ENCODE assay signal across 18 cellular contexts in genomic region chr21:41161428-41161827, GRCh38. TPM values are rescaled to one million over a fixed set of nuclear protein-coding genes. Genes with fewer than 3 reads are reported as not detected.
DNase-seq lines count a peak whose midpoint lies in the region; ATAC-seq and TF ChIP-seq lines count a peak whose summit lies in the region.
"Had no signal": no experiment of that assay in that cellular context is flagged by ENCODE, and none has a peak within 500 bp of the region (broad histone marks: within the 10 kb centered on the region; RNA-seq: fewer than 3 reads in every experiment).

No MANE protein-coding gene starts in this region.

- no peaks in the 10 kb centered on the region for H3K36me3 ChIP-seq in lower lobe of right lung
- H3K36me3 ChIP-seq: BE2C, BLaER1 had no signal

- TF ChIP-seq CTCF in lower lobe of right lung (IDR thresholded peaks at IDR 0.05) (no peak), neural crest cell (conservative IDR thresholded peaks at IDR 0.05) (no peak), MCF 10A (IDR thresholded peaks at IDR 0.05; ENCODE audit: unreplicated experiment) (no peak)

- intact Hi-C loops in lower lobe of right lung (cut with DNase I) (no loop called here), MCF 10A (cut with micrococcal nuclease) (loop anchor here (10.0 kb wide), 2 partner anchors 123 to 603 kb away; partner anchors contain the start of gene RIPK4)
- intact Hi-C loops in activated T-helper 2 cell treated with anti-CD3 and anti-CD28 coated beads, Interferon-gamma antibody, Interleukin-2, Interleukin-4, amounts not matched to agents 10 μg/mL and 5 μg/mL and 100 μg/mL, durations not matched to agents 14 hours and 24 hours and 36 hours (cut with micrococcal nuclease): no loop called here

- no peaks in the 10 kb centered on the region for H3K9me3 ChIP-seq in lower lobe of right lung
- H3K9me3 ChIP-seq: BE2C, Caco-2 had no signal

- no peak overlapping the region for H3K27ac ChIP-seq in lower lobe of right lung
- H3K27ac ChIP-seq: BLaER1 had no signal

- BruUV-seq in MCF 10A (replicated peaks; lab: Mats Ljungman, UMichigan): no TSS peak

- CTCF ChIA-PET in MCF 10A (lab: Yijun Ruan, JAX): no interaction called here

- no peak for ATAC-seq in lower lobe of right lung

- H3K36me3 Mint-ChIP-seq in neural crest cell (ENCODE audit: low read depth) (peaks cover 9% of the 10 kb centered on the region), MCF 10A (ENCODE audit: insufficient read depth, unreplicated experiment) (no peaks in the 10 kb centered on the region)
- H3K36me3 Mint-ChIP-seq in activated T-helper 2 cell treated with anti-CD3 and anti-CD28 coated beads, Interferon-gamma antibody, Interleukin-2, Interleukin-4, amounts not matched to agents 10 μg/mL and 5 μg/mL and 100 μg/mL, durations not matched to agents 14 hours and 24 hours and 36 hours (ENCODE audit: low read depth): no peaks in the 10 kb centered on the region
- H3K36me3 Mint-ChIP-seq: CD14-positive monocyte; CD4-positive, alpha-beta memory T cell; CD4-positive, CD25-positive, alpha-beta regulatory T cell; CD8-positive, alpha-beta memory T cell had no signal

- POLR2A ChIA-PET in MCF 10A (lab: Yijun Ruan, JAX): no interaction called here

- H3K4me1 Mint-ChIP-seq in neural crest cell (peaks cover 18% of the 10 kb centered on the region), MCF 10A (ENCODE audit: insufficient read depth, unreplicated experiment) (peaks cover 15% of the 10 kb centered on the region)
- no peaks in the 10 kb centered on the region for H3K4me1 Mint-ChIP-seq in activated T-helper 2 cell treated with anti-CD3 and anti-CD28 coated beads, Interferon-gamma antibody, Interleukin-2, Interleukin-4, amounts not matched to agents 10 μg/mL and 5 μg/mL and 100 μg/mL, durations not matched to agents 14 hours and 24 hours and 36 hours (ENCODE audit: low read depth)
- H3K4me1 Mint-ChIP-seq: CD14-positive monocyte had no signal

- H3K4me1 ChIP-seq in lower lobe of right lung: no peaks in the 10 kb centered on the region
- H3K4me1 ChIP-seq: BE2C, BLaER1, Caco-2 had no signal

- no peaks in the 10 kb centered on the region for H3K27me3 ChIP-seq in lower lobe of right lung (ENCODE audit: low read depth)
- H3K27me3 ChIP-seq: BE2C, BLaER1 had no signal

- DNase-seq in lower lobe of right lung (peak; percentile 4), neural crest cell (ENCODE audit: low read depth, low spot score) (no peak), MCF 10A (ENCODE audit: unreplicated experiment) (no peak), NCI-H748 treated with DMSO at 0.1 percent for 48 hours (lab: John Stamatoyannopoulos, UW) (no peak)
- no peak for DNase-seq in activated T-helper 2 cell treated with anti-CD3 and anti-CD28 coated beads, Interferon-gamma antibody, Interleukin-2, Interleukin-4, amounts not matched to agents 10 μg/mL and 5 μg/mL and 100 μg/mL, durations not matched to agents 14 hours and 24 hours and 36 hours (ENCODE audit: low spot score)
- DNase-seq: 8988T; ACHN; BE2C; C1 segment of cervical spinal cord; Caco-2; Calu3; CD4-positive, alpha-beta memory T cell; CD4-positive, CD25-positive, alpha-beta regulatory T cell; CD8-positive, alpha-beta memory T cell; DMS79 treated with DMSO at 0.1 percent for 48 hours; GF-D8 had no signal

- H3K4me3 ChIP-seq in lower lobe of right lung: no peak overlapping the region
- H3K4me3 ChIP-seq: BLaER1 had no signal

- peaks cover 10% of the 10 kb centered on the region for H3K9me3 Mint-ChIP-seq in neural crest cell
- H3K9me3 Mint-ChIP-seq in MCF 10A (ENCODE audit: unreplicated experiment): no peaks in the 10 kb centered on the region
- peaks cover 4% of the 10 kb centered on the region for H3K9me3 Mint-ChIP-seq in activated T-helper 2 cell treated with anti-CD3 and anti-CD28 coated beads, Interferon-gamma antibody, Interleukin-2, Interleukin-4, amounts not matched to agents 10 μg/mL and 5 μg/mL and 100 μg/mL, durations not matched to agents 14 hours and 24 hours and 36 hours

- H3K27me3 Mint-ChIP-seq in neural crest cell (ENCODE audit: low read depth) (peaks cover 21% of the 10 kb centered on the region), MCF 10A (ENCODE audit: insufficient read depth, unreplicated experiment) (no peaks in the 10 kb centered on the region)
- peaks cover 20% of the 10 kb centered on the region for H3K27me3 Mint-ChIP-seq in activated T-helper 2 cell treated with anti-CD3 and anti-CD28 coated beads, Interferon-gamma antibody, Interleukin-2, Interleukin-4, amounts not matched to agents 10 μg/mL and 5 μg/mL and 100 μg/mL, durations not matched to agents 14 hours and 24 hours and 36 hours (ENCODE audit: low read depth)

- H3K4me3 Mint-ChIP-seq in neural crest cell (peak overlapping the region; percentile 16), MCF 10A (ENCODE audit: unreplicated experiment) (no peak overlapping the region)
- H3K4me3 Mint-ChIP-seq in activated T-helper 2 cell treated with anti-CD3 and anti-CD28 coated beads, Interferon-gamma antibody, Interleukin-2, Interleukin-4, amounts not matched to agents 10 μg/mL and 5 μg/mL and 100 μg/mL, durations not matched to agents 14 hours and 24 hours and 36 hours (ENCODE audit: low read depth): no peak overlapping the region
- H3K4me3 Mint-ChIP-seq: CD14-positive monocyte; CD4-positive, alpha-beta memory T cell had no signal

- no peak overlapping the region for H3K27ac Mint-ChIP-seq in neural crest cell (ENCODE audit: unreplicated experiment)
- no peak overlapping the region for H3K27ac Mint-ChIP-seq in MCF 10A (ENCODE audit: low read depth, unreplicated experiment)
- H3K27ac Mint-ChIP-seq in activated T-helper 2 cell treated with anti-CD3 and anti-CD28 coated beads, Interferon-gamma antibody, Interleukin-2, Interleukin-4, amounts not matched to agents 10 μg/mL and 5 μg/mL and 100 μg/mL, durations not matched to agents 14 hours and 24 hours and 36 hours: no peak overlapping the region
- H3K27ac Mint-ChIP-seq: CD14-positive monocyte; CD4-positive, alpha-beta memory T cell; CD4-positive, CD25-positive, alpha-beta regulatory T cell; CD8-positive, alpha-beta memory T cell had no signal

RNA-seq across cellular contexts. Expression of gene BACE2, which starts 6.5 kb away (rescaled TPM):
- 20.8 TPM for total RNA-seq in lower lobe of right lung
- 16.9 and 17.4 TPM in 2 replicates for total RNA-seq in neural crest cell
- 21.3 and 22.0 TPM in 2 replicates for total RNA-seq in MCF 10A (2022)
- 2.2 and 2.6 TPM in 2 replicates for total RNA-seq in activated T-helper 2 cell treated with anti-CD3 and anti-CD28 coated beads, Interferon-gamma antibody, Interleukin-2, Interleukin-4, amounts not matched to agents 10 μg/mL and 5 μg/mL and 100 μg/mL, durations not matched to agents 14 hours and 24 hours and 36 hours
- total RNA-seq: CD4-positive, alpha-beta memory T cell had no signal
